Comparison of ENCODE assay signal across 29 cellular contexts in the genomic region with DNA sequence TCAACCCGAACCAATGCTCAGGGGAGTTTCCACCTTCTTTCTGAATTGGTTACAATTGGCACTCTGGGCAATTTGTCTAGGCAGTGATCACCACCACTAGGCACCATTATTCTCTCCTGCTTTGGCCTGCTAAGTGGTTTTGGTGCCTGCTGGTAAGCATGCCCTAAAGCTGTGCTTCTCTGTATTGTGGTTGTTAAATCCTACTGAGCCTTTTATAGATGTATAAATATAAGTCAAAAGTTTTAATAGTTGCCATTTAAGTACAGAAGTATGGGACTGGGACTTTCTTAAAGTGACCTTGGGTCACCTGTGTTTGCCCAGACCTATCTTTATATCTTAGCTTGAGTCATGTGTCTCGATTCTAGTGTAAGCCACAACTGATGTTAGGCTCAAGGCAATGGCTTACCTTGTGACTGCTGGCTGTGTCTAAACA.
"Had no signal": no experiment of that assay in that cellular context is flagged by ENCODE, and none has a peak within 500 bp of the region (broad histone marks: within the 10 kb centered on the region; RNA-seq: fewer than 3 reads in every experiment).

No MANE protein-coding gene starts in this region.

- H3K9me3 ChIP-seq: ascending aorta, SJSA1, SK-N-SH had no signal

- ATAC-seq: activated CD8-positive, alpha-beta T cell treated with anti-CD3 and anti-CD28 coated beads for 36 hours; activated T-cell treated with anti-CD3 and anti-CD28 coated beads, Interleukin-2, amount 50 U/mL, for 72 hours; activated T-helper 17 cell treated with anti-CD3 and anti-CD28 coated beads, Interleukin-2, amount 50 U/mL, for 72 hours had no signal

- H3K27me3 Mint-ChIP-seq: activated CD4-positive, alpha-beta T cell treated with anti-CD3 and anti-CD28 coated beads, Interleukin-2, amount 10 ng/mL, durations not matched to agents 24 days and 14 days; activated CD8-positive, alpha-beta T cell treated with anti-CD3 and anti-CD28 coated beads for 36 hours; activated naive CD8-positive, alpha-beta T cell treated with anti-CD3 and anti-CD28 coated beads for 36 hours; activated T-helper 17 cell treated with anti-CD3 and anti-CD28 coated beads, Interleukin-2, amount 50 U/mL, for 72 hours; central memory CD8-positive, alpha-beta T cell had no signal

- DNase-seq: activated CD4-positive, alpha-beta T cell treated with anti-CD3 and anti-CD28 coated beads, Interleukin-2, amount 10 ng/mL, durations not matched to agents 24 days and 14 days; activated CD4-positive, alpha-beta T cell treated with anti-CD3 and anti-CD28 coated beads, Interleukin-2, amount 50 U/mL, for 4 hours; activated CD8-positive, alpha-beta T cell treated with anti-CD3 and anti-CD28 coated beads for 36 hours; activated effector memory CD4-positive, alpha-beta T cell treated with anti-CD3 and anti-CD28 coated beads, Interleukin-2, amount 50 U/mL, for 16 hours; activated naive CD4-positive, alpha-beta T cell; activated naive CD4-positive, alpha-beta T cell treated with anti-CD3 and anti-CD28 coated beads, Interleukin-2, amount 50 U/mL, for 16 hours; activated naive CD8-positive, alpha-beta T cell treated with anti-CD3 and anti-CD28 coated beads for 36 hours; activated T-cell treated with anti-CD3 and anti-CD28 coated beads, Interleukin-2, amount 50 U/mL, for 1 hour; activated T-cell treated with anti-CD3 and anti-CD28 coated beads, Interleukin-2, amount 50 U/mL, for 72 hours; amniotic stem cell; NCI-H1048; NCI-H1105 treated with DMSO at 0.1 percent for 48 hours; NCI-H1436; NCI-H1694; NCI-H1930; NCI-H2081 treated with DMSO at 0.1 percent for 48 hours; NCI-H226; NCI-H446 treated with DMSO at 0.1 percent for 48 hours; NCI-H524; NCI-H69; SHP77 treated with DMSO at 0.1 percent for 48 hours; SK-N-SH had no signal

- H3K36me3 ChIP-seq: ascending aorta, cardiac muscle cell, SJSA1 had no signal

- H3K27ac ChIP-seq: ascending aorta, cardiac muscle cell, SJSA1 had no signal

- H3K4me3 Mint-ChIP-seq: activated CD4-positive, alpha-beta T cell treated with anti-CD3 and anti-CD28 coated beads, Interleukin-2, amount 10 ng/mL, durations not matched to agents 24 days and 14 days; activated CD8-positive, alpha-beta T cell treated with anti-CD3 and anti-CD28 coated beads for 36 hours; activated naive CD8-positive, alpha-beta T cell treated with anti-CD3 and anti-CD28 coated beads for 36 hours; activated T-cell treated with anti-CD3 and anti-CD28 coated beads, Interleukin-2, amount 50 U/mL, for 72 hours; activated T-helper 17 cell treated with anti-CD3 and anti-CD28 coated beads, Interleukin-2, amount 50 U/mL, for 72 hours; central memory CD8-positive, alpha-beta T cell; T-helper 1 cell treated with Interleukin-12 subunit alpha and Interleukin-12 subunit beta and Interleukin-4 antibody, amounts not matched to agents 30 μg/mL and 1 μg/mL, for 36 hours; T-helper 2 cell treated with Interferon-gamma antibody and Interleukin-4, amounts not matched to agents 5 μg/mL and 100 μg/mL, for 36 hours had no signal

- H3K4me1 ChIP-seq: ascending aorta had no signal

- H3K4me3 ChIP-seq: ascending aorta, cardiac muscle cell, SJSA1 had no signal

- H3K9me3 Mint-ChIP-seq: activated CD4-positive, alpha-beta T cell treated with anti-CD3 and anti-CD28 coated beads, Interleukin-2, amount 10 ng/mL, durations not matched to agents 24 days and 14 days; activated CD8-positive, alpha-beta T cell treated with anti-CD3 and anti-CD28 coated beads for 36 hours; activated naive CD8-positive, alpha-beta T cell treated with anti-CD3 and anti-CD28 coated beads for 36 hours; T-helper 2 cell treated with Interferon-gamma antibody and Interleukin-4, amounts not matched to agents 5 μg/mL and 100 μg/mL, for 36 hours had no signal

- H3K4me1 Mint-ChIP-seq: activated CD4-positive, alpha-beta T cell treated with anti-CD3 and anti-CD28 coated beads, Interleukin-2, amount 10 ng/mL, durations not matched to agents 24 days and 14 days; activated naive CD8-positive, alpha-beta T cell treated with anti-CD3 and anti-CD28 coated beads for 36 hours; activated T-helper 17 cell treated with anti-CD3 and anti-CD28 coated beads, Interleukin-2, amount 50 U/mL, for 72 hours; central memory CD8-positive, alpha-beta T cell had no signal

- H3K9ac ChIP-seq: SK-N-SH had no signal

- H3K4me2 ChIP-seq: SK-N-SH had no signal

- H3K36me3 Mint-ChIP-seq: activated naive CD8-positive, alpha-beta T cell treated with anti-CD3 and anti-CD28 coated beads for 36 hours had no signal

- H3K27me3 ChIP-seq: ascending aorta, cardiac muscle cell, SJSA1 had no signal

- H3K27ac Mint-ChIP-seq: activated CD4-positive, alpha-beta T cell treated with anti-CD3 and anti-CD28 coated beads, Interleukin-2, amount 10 ng/mL, durations not matched to agents 24 days and 14 days; activated CD8-positive, alpha-beta T cell treated with anti-CD3 and anti-CD28 coated beads for 36 hours; activated naive CD8-positive, alpha-beta T cell treated with anti-CD3 and anti-CD28 coated beads for 36 hours; activated T-cell treated with anti-CD3 and anti-CD28 coated beads, Interleukin-2, amount 50 U/mL, for 72 hours; activated T-helper 17 cell treated with anti-CD3 and anti-CD28 coated beads, Interleukin-2, amount 50 U/mL, for 72 hours; T-helper 1 cell treated with Interleukin-12 subunit alpha and Interleukin-12 subunit beta and Interleukin-4 antibody, amounts not matched to agents 30 μg/mL and 1 μg/mL, for 36 hours; T-helper 2 cell treated with Interferon-gamma antibody and Interleukin-4, amounts not matched to agents 5 μg/mL and 100 μg/mL, for 36 hours had no signal
